In genomic region chr16:89121691-89122321, GRCh38 we compare ENCODE assay signal across 12 cellular contexts. TPM values are rescaled to one million over a fixed set of nuclear protein-coding genes. Genes with fewer than 3 reads are reported as not detected.
A peak's percentile ranks its signal among the peaks of the same experiment; 100 is the strongest.
DNase-seq lines count a peak whose midpoint lies in the region; ATAC-seq and TF ChIP-seq lines count a peak whose summit lies in the region.
"Had no signal": no experiment of that assay in that cellular context is flagged by ENCODE, and none has a peak within 500 bp of the region (broad histone marks: within the 10 kb centered on the region; RNA-seq: fewer than 3 reads in every experiment).

No MANE protein-coding gene starts in this region.

- TF ChIP-seq POLR2A in esophagus squamous epithelium (IDR thresholded peaks at IDR 0.05), result no peak

- CTCF ChIA-PET in CD4-positive, alpha-beta T cell (lab: Charles Lee), result interaction anchor here (0.8 to 1.4 kb wide), 2 partner anchors 25 to 28 kb away, joined by 4 read pairs; partner anchors contain the start of gene ACSF3

- H3K27me3 Mint-ChIP-seq in CD4-positive, alpha-beta T cell, result no peaks in the 10 kb centered on the region

- H3K9me3 ChIP-seq in CD4-positive, alpha-beta T cell (ENCODE audit: control insufficient read depth, low read length), result no peaks in the 10 kb centered on the region
- H3K9me3 ChIP-seq in KOPT-K1 (ENCODE audit: insufficient read depth, low read length, poor library complexity, severe bottlenecking), result peaks cover 8% of the 10 kb centered on the region
- no peaks in the 10 kb centered on the region for H3K9me3 ChIP-seq in esophagus squamous epithelium
- H3K9me3 ChIP-seq in mesenchymal stem cell (ENCODE audit: control insufficient read depth, low read length), result no peaks in the 10 kb centered on the region

- H2BK5ac ChIP-seq in mesenchymal stem cell (ENCODE audit: low read depth, low read length, poor library complexity, severe bottlenecking), result no peak overlapping the region

- H3K36me3 ChIP-seq in KOPT-K1 (ENCODE audit: insufficient read depth, low read length), result peaks cover 99% of the 10 kb centered on the region
- peaks cover 10 to 92% (median 14%) of the 10 kb centered on the region in 3 donors for H3K36me3 ChIP-seq in esophagus squamous epithelium
- H3K36me3 ChIP-seq in mesenchymal stem cell (ENCODE audit: control insufficient read depth in 1 of 2, insufficient read depth in 2 of 2, low read depth in 1 of 2, low read length in 2 of 2), result peaks cover 58 to 78% of the 10 kb centered on the region in 2 experiments

- H3K9me3 Mint-ChIP-seq in CD4-positive, alpha-beta T cell, result no peaks in the 10 kb centered on the region

- no peak overlapping the region for H3K4me2 ChIP-seq in mesenchymal stem cell (ENCODE audit: low read length, poor library complexity, severe bottlenecking)

- H3K4me1 Mint-ChIP-seq in CD4-positive, alpha-beta T cell (ENCODE audit: low read depth), result peaks cover 66% of the 10 kb centered on the region

- peak overlapping the region; percentile 44 for H3K27ac ChIP-seq in CD4-positive, alpha-beta T cell (ENCODE audit: low read depth, low read length)
- peak overlapping the region; percentile 67 for H3K27ac ChIP-seq in KOPT-K1 (ENCODE audit: low read depth, low read length, poor library complexity, severe bottlenecking)
- H3K27ac ChIP-seq in esophagus squamous epithelium, result peak overlapping the region in 3 of 4 donors; percentile 10 to 43 (median 39)
- no peak overlapping the region for H3K27ac ChIP-seq in mesenchymal stem cell (ENCODE audit: low read length, poor library complexity, severe bottlenecking)
- H3K27ac ChIP-seq: SK-N-MC had no signal

- no peak overlapping the region for H4K91ac ChIP-seq in mesenchymal stem cell (ENCODE audit: low read length)

- H3K27me3 ChIP-seq in CD4-positive, alpha-beta T cell (ENCODE audit: control insufficient read depth, insufficient read depth, low read length), result no peaks in the 10 kb centered on the region
- H3K27me3 ChIP-seq in esophagus squamous epithelium (no peaks in the 10 kb centered on the region), mesenchymal stem cell (ENCODE audit: control insufficient read depth in 1 of 2, insufficient read depth in 1 of 2, low read length in 2 of 2) (no peaks in the 10 kb centered on the region)

- H4K8ac ChIP-seq in mesenchymal stem cell (ENCODE audit: low read length), result no peak overlapping the region

- no peak overlapping the region for H2AK5ac ChIP-seq in mesenchymal stem cell (ENCODE audit: low read length, severe bottlenecking)

- no peak overlapping the region for H2AFZ ChIP-seq in mesenchymal stem cell (ENCODE audit: low read depth, low read length)

- ATAC-seq in CD4-positive, alpha-beta T cell (ENCODE audit: poor library complexity), result no peak
- no peak for ATAC-seq in HG03097 (IDR thresholded peaks at IDR 0.05; ENCODE audit: low FRiP score, unreplicated experiment)

- H3K18ac ChIP-seq in mesenchymal stem cell (ENCODE audit: low read depth in 1 of 2, low read length in 2 of 2), result no peak overlapping the region

- H3K4ac ChIP-seq in mesenchymal stem cell (ENCODE audit: low read depth in 1 of 2, low read length in 2 of 2), result no peak overlapping the region

- TF ChIP-seq CTCF in CD4-positive, alpha-beta T cell (IDR thresholded peaks at IDR 0.05), result no peak
- no peak for TF ChIP-seq CTCF in esophagus squamous epithelium (IDR thresholded peaks at IDR 0.05)

- H3K23ac ChIP-seq in mesenchymal stem cell (ENCODE audit: low read length in 2 of 2), result no peak overlapping the region

- H3K14ac ChIP-seq in mesenchymal stem cell (ENCODE audit: low read length in 2 of 2), result no peak overlapping the region

- intact Hi-C loops in CD4-positive, alpha-beta T cell (cut with DNase I, micrococcal nuclease), result loop anchor here (1.0 to 2.0 kb wide), 2 partner anchors 25 to 29 kb away; partner anchors contain the start of gene ACSF3 (in 1 of the 2)
- intact Hi-C loops in esophagus squamous epithelium (cut with DNase I) (no loop called here), posterior vena cava (cut with DNase I) (no loop called here)

- DNase-seq in CD4-positive, alpha-beta T cell, result peak in 1 of 10 experiments; percentile 0
- DNase-seq in esophagus squamous epithelium (lab: John Stamatoyannopoulos, UW) (no peak), posterior vena cava (ENCODE audit: low spot score) (peak; percentile 64), NCI-H1436 treated with DMSO at 0.1 percent for 48 hours (lab: John Stamatoyannopoulos, UW) (no peak), mesenchymal stem cell (no peak)
- DNase-seq: cortex of kidney, foreskin fibroblast, KG1, substantia nigra had no signal

- H3K9ac ChIP-seq in mesenchymal stem cell (ENCODE audit: low read length), result no peak overlapping the region

- peak overlapping the region; percentile 97 for H3K27ac Mint-ChIP-seq in CD4-positive, alpha-beta T cell

- H2BK15ac ChIP-seq in mesenchymal stem cell (ENCODE audit: low read depth, poor library complexity, severe bottlenecking), result no peak overlapping the region

- H2BK120ac ChIP-seq in mesenchymal stem cell (ENCODE audit: low read depth, low read length), result no peak overlapping the region

- H3K4me1 ChIP-seq in esophagus squamous epithelium (peaks cover 0 to 19% (median 0%) of the 10 kb centered on the region in 3 donors), mesenchymal stem cell (ENCODE audit: control insufficient read depth, insufficient read depth, low read depth, low read length) (peaks cover 7% of the 10 kb centered on the region)

- peaks cover 9% of the 10 kb centered on the region for H3K79me1 ChIP-seq in mesenchymal stem cell (replicated peaks; ENCODE audit: low read length, poor library complexity, severe bottlenecking)

- peaks cover 68% of the 10 kb centered on the region for H3K36me3 Mint-ChIP-seq in CD4-positive, alpha-beta T cell (ENCODE audit: low read depth)

- 91 to 93% methylated on average over 7 to 9 of the region's 24 CpGs for WGBS in esophagus squamous epithelium, 2 donors
- WGBS in mesenchymal stem cell, result 92% methylated on average over 23 of the region's 24 CpGs

- H3K4me3 Mint-ChIP-seq in CD4-positive, alpha-beta T cell, result no peak overlapping the region

- H3K4me3 ChIP-seq in esophagus squamous epithelium, result no peak overlapping the region
- no peak overlapping the region for H3K4me3 ChIP-seq in mesenchymal stem cell (ENCODE audit: insufficient read depth in 1 of 2, low read depth in 1 of 2, low read length in 2 of 2)
- H3K4me3 ChIP-seq: SK-N-MC had no signal

- POLR2A ChIA-PET in CD4-positive, alpha-beta T cell (lab: Charles Lee), result interaction anchor here (1.5 to 2.8 kb wide), 2 partner anchors 24 to 28 kb away, joined by 3 to 27 read pairs; partner anchors contain the start of gene ACSF3

- no peak overlapping the region for H2BK12ac ChIP-seq in mesenchymal stem cell (ENCODE audit: low read length in 2 of 2)

RNA-seq across cellular contexts. Expression of gene ACSF3, which starts 28.2 kb away (rescaled TPM):
- 10 to 100 TPM; 44.7 to 49.5 TPM for total RNA-seq in CD4-positive, alpha-beta T cell
- 10 to 100 TPM; 15.1 to 21.1 (median 17.4) TPM for total RNA-seq in esophagus squamous epithelium
- 10 to 100 TPM; 19.1 to 21.4 TPM for total RNA-seq in posterior vena cava
- polyA plus RNA-seq in mesenchymal stem cell (2013, experiment 1 of 2), result 7.7 TPM
- polyA plus RNA-seq in mesenchymal stem cell (2013, experiment 2 of 2), result 7.7 TPM

RNA-seq across cellular contexts. Expression of gene CDH15, which starts 49.7 kb away (rescaled TPM):
- not detected for total RNA-seq in CD4-positive, alpha-beta T cell
- total RNA-seq in esophagus squamous epithelium, result not detected
- total RNA-seq in posterior vena cava, result under 1 TPM in 1 of 2 donors, not detected in 1; 0.46 TPM
- 0.43 TPM for polyA plus RNA-seq in mesenchymal stem cell (2013, experiment 1 of 2)
- polyA plus RNA-seq in mesenchymal stem cell (2013, experiment 2 of 2), result 0.37 TPM

Comparison
In these comparisons a context has a peak if more than half of its experiments do, and no peak if none do; other contexts are left out.
1. intact Hi-C loops: an anchor here in CD4-positive, alpha-beta T cell (1.0 to 2.0 kb wide); none called in esophagus squamous epithelium and posterior vena cava.